Comparison of ENCODE assay signal across 8 cellular contexts in genomic region chr6:136751478-136751956, GRCh38. TPM values are rescaled to one million over a fixed set of nuclear protein-coding genes. Genes with fewer than 3 reads are reported as not detected.
A peak's percentile ranks its signal among the peaks of the same experiment; 100 is the strongest.
DNase-seq lines count a peak whose midpoint lies in the region; ATAC-seq and TF ChIP-seq lines count a peak whose summit lies in the region.

No MANE protein-coding gene starts in this region.

- peaks cover 6 to 7% of the 10 kb centered on the region in 2 donors for H3K36me3 Mint-ChIP-seq in CD14-positive monocyte
- peaks cover 9% of the 10 kb centered on the region for H3K36me3 Mint-ChIP-seq in activated T-helper 1 cell treated with anti-CD3 and anti-CD28 coated beads, Interleukin-12 subunit alpha, Interleukin-12 subunit beta, Interleukin-2, Interleukin-4 antibody, amounts not matched to agents 30 ng/mL and 10 ng/mL and 1 ng/mL, durations not matched to agents 14 hours and 24 hours and 36 hours (ENCODE audit: low read depth)
- no peaks in the 10 kb centered on the region for H3K36me3 Mint-ChIP-seq in stimulated activated effector memory CD8-positive, alpha-beta T cell treated with anti-CD3 and anti-CD28 coated beads, Interleukin-12 subunit alpha, Interleukin-12 subunit beta, amount 100 ng/mL, for 72 hours

- intact Hi-C loops in CD14-positive monocyte (cut with micrococcal nuclease): loop anchor here (5.0 kb wide), 1 partner anchor 41 kb away; the partner anchor contains the start of gene MAP3K5 (in 2 of the 2)
- intact Hi-C loops in activated T-helper 1 cell treated with anti-CD3 and anti-CD28 coated beads, Interleukin-12 subunit alpha, Interleukin-12 subunit beta, Interleukin-2, Interleukin-4 antibody, amounts not matched to agents 30 ng/mL and 10 ng/mL and 1 ng/mL, durations not matched to agents 14 hours and 24 hours and 36 hours (cut with micrococcal nuclease): loop anchor here (1.0 to 5.0 kb wide), 6 partner anchors 13 to 466 kb away; partner anchors contain the start of genes IFNGR1 and MAP3K5

- H3K27ac Mint-ChIP-seq in CD14-positive monocyte: peak overlapping the region; percentile 77 to 95 (median 86)
- H3K27ac Mint-ChIP-seq in activated T-helper 1 cell treated with anti-CD3 and anti-CD28 coated beads, Interleukin-12 subunit alpha, Interleukin-12 subunit beta, Interleukin-2, Interleukin-4 antibody, amounts not matched to agents 30 ng/mL and 10 ng/mL and 1 ng/mL, durations not matched to agents 14 hours and 24 hours and 36 hours: peak overlapping the region; percentile 87
- H3K27ac Mint-ChIP-seq in stimulated activated effector memory CD8-positive, alpha-beta T cell treated with anti-CD3 and anti-CD28 coated beads, Interleukin-12 subunit alpha, Interleukin-12 subunit beta, amount 100 ng/mL, for 72 hours: peak overlapping the region; percentile 63

- TF ChIP-seq CTCF in CD14-positive monocyte (IDR thresholded peaks at IDR 0.05): no peak

- ATAC-seq in GM19351 (IDR thresholded peaks at IDR 0.05; ENCODE audit: unreplicated experiment) (peak; percentile 94), HG03196 (IDR thresholded peaks at IDR 0.05; ENCODE audit: unreplicated experiment) (peak; percentile 85)
- peak; percentile 80 for ATAC-seq in stimulated activated effector memory CD8-positive, alpha-beta T cell treated with anti-CD3 and anti-CD28 coated beads, Interleukin-12 subunit alpha, Interleukin-12 subunit beta, amount 100 ng/mL, for 72 hours

- peak overlapping the region in 1 of 2 donors; percentile 75 for H3K4me3 Mint-ChIP-seq in CD14-positive monocyte
- H3K4me3 Mint-ChIP-seq in activated T-helper 1 cell treated with anti-CD3 and anti-CD28 coated beads, Interleukin-12 subunit alpha, Interleukin-12 subunit beta, Interleukin-2, Interleukin-4 antibody, amounts not matched to agents 30 ng/mL and 10 ng/mL and 1 ng/mL, durations not matched to agents 14 hours and 24 hours and 36 hours: peak overlapping the region; percentile 75
- H3K4me3 Mint-ChIP-seq in stimulated activated effector memory CD8-positive, alpha-beta T cell treated with anti-CD3 and anti-CD28 coated beads, Interleukin-12 subunit alpha, Interleukin-12 subunit beta, amount 100 ng/mL, for 72 hours: peak overlapping the region; percentile 62

- H3K27me3 Mint-ChIP-seq in CD14-positive monocyte (ENCODE audit: low read depth in 3 of 3): peaks cover 0 to 2% (median 1%) of the 10 kb centered on the region in 3 donors
- no peaks in the 10 kb centered on the region for H3K27me3 Mint-ChIP-seq in activated T-helper 1 cell treated with anti-CD3 and anti-CD28 coated beads, Interleukin-12 subunit alpha, Interleukin-12 subunit beta, Interleukin-2, Interleukin-4 antibody, amounts not matched to agents 30 ng/mL and 10 ng/mL and 1 ng/mL, durations not matched to agents 14 hours and 24 hours and 36 hours (ENCODE audit: insufficient read depth)

- H3K9me3 Mint-ChIP-seq in CD14-positive monocyte: peaks cover 0 to 5% (median 0%) of the 10 kb centered on the region in 7 donors
- H3K9me3 Mint-ChIP-seq in activated T-helper 1 cell treated with anti-CD3 and anti-CD28 coated beads, Interleukin-12 subunit alpha, Interleukin-12 subunit beta, Interleukin-2, Interleukin-4 antibody, amounts not matched to agents 30 ng/mL and 10 ng/mL and 1 ng/mL, durations not matched to agents 14 hours and 24 hours and 36 hours: no peaks in the 10 kb centered on the region
- no peaks in the 10 kb centered on the region for H3K9me3 Mint-ChIP-seq in stimulated activated effector memory CD8-positive, alpha-beta T cell treated with anti-CD3 and anti-CD28 coated beads, Interleukin-12 subunit alpha, Interleukin-12 subunit beta, amount 100 ng/mL, for 72 hours

- DNase-seq in CD14-positive monocyte (ENCODE audit: low spot score) (no peak), COR-L47 (lab: John Stamatoyannopoulos, UW) (no peak), NCI-H2107 (lab: John Stamatoyannopoulos, UW) (no peak), activated gamma-delta T cell treated with Interleukin-2 at 50 U/mL for 16 hours (no peak)
- DNase-seq in activated T-helper 1 cell treated with anti-CD3 and anti-CD28 coated beads, Interleukin-12 subunit alpha, Interleukin-12 subunit beta, Interleukin-2, Interleukin-4 antibody, amounts not matched to agents 30 ng/mL and 10 ng/mL and 1 ng/mL, durations not matched to agents 14 hours and 24 hours and 36 hours (ENCODE audit: low spot score): peak; percentile 45
- no peak for DNase-seq in stimulated activated effector memory CD8-positive, alpha-beta T cell treated with anti-CD3 and anti-CD28 coated beads, Interleukin-12 subunit alpha, Interleukin-12 subunit beta, amount 100 ng/mL, for 72 hours (ENCODE audit: low spot score in 2 of 2)

- peaks cover 69% of the 10 kb centered on the region for H3K4me1 Mint-ChIP-seq in CD14-positive monocyte
- H3K4me1 Mint-ChIP-seq in activated T-helper 1 cell treated with anti-CD3 and anti-CD28 coated beads, Interleukin-12 subunit alpha, Interleukin-12 subunit beta, Interleukin-2, Interleukin-4 antibody, amounts not matched to agents 30 ng/mL and 10 ng/mL and 1 ng/mL, durations not matched to agents 14 hours and 24 hours and 36 hours (ENCODE audit: low read depth): peaks cover 92% of the 10 kb centered on the region
- peaks cover 88% of the 10 kb centered on the region for H3K4me1 Mint-ChIP-seq in stimulated activated effector memory CD8-positive, alpha-beta T cell treated with anti-CD3 and anti-CD28 coated beads, Interleukin-12 subunit alpha, Interleukin-12 subunit beta, amount 100 ng/mL, for 72 hours

RNA-seq across cellular contexts. Expression of gene MAP3K5, which starts 40.8 kb away (rescaled TPM):
- polyA plus RNA-seq in CD14-positive monocyte: 10 to 100 TPM in 1 of 2 donors, 1 to 10 TPM in 1; 9.6 to 11.1 TPM
- 12.2 and 13.4 TPM in 2 replicates for total RNA-seq in activated T-helper 1 cell treated with anti-CD3 and anti-CD28 coated beads, Interleukin-12 subunit alpha, Interleukin-12 subunit beta, Interleukin-2, Interleukin-4 antibody, amounts not matched to agents 30 ng/mL and 10 ng/mL and 1 ng/mL, durations not matched to agents 14 hours and 24 hours and 36 hours
